Comparison of ENCODE assay signal across 1 cellular context in the genomic region with DNA sequence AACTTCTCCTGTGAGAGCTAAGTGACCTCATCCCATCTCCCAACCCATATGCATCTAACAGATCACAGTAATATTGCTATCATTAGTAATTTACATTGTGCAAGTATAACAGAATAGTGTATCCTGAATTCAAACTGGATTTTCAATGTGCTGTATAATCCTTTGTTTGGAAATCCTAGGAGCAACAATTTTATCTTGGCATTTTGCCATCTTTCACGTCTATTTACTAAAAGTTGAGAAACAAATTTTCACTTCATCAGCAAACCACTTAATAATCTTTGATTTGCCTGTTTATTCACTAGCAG.
TF ChIP-seq lines count a peak whose summit lies in the region.

No MANE protein-coding gene starts in this region.

TF ChIP-seq in K562, 482 proteins besides CTCF, POLR2A, EP300 and RAD21 (continued from another document):
- TF ChIP-seq, protein P1, sequence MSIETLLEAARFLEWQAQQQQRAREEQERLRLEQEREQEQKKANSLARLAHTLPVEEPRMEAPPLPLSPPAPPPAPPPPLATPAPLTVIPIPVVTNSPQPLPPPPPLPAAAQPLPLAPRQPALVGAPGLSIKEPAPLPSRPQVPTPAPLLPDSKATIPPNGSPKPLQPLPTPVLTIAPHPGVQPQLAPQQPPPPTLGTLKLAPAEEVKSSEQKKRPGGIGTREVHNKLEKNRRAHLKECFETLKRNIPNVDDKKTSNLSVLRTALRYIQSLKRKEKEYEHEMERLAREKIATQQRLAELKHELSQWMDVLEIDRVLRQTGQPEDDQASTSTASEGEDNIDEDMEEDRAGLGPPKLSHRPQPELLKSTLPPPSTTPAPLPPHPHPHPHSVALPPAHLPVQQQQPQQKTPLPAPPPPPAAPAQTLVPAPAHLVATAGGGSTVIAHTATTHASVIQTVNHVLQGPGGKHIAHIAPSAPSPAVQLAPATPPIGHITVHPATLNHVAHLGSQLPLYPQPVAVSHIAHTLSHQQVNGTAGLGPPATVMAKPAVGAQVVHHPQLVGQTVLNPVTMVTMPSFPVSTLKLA (conservative IDR thresholded peaks at IDR 0.05): 0 out of 4 replicates have a peak, but pooled peaks of 1 of the 2 experiments have one; percentile 7
- TF ChIP-seq ZNF347 (CRISPR knock-in tag; IDR thresholded peaks at IDR 0.05; ENCODE audit: low read depth): no peak
- TF ChIP-seq NFIX (CRISPR knock-in tag; IDR thresholded peaks at IDR 0.05; ENCODE audit: low read depth): peak; percentile 86
- no peak for TF ChIP-seq MTA3 (IDR thresholded peaks at IDR 0.05; ENCODE audit: borderline replicate concordance)
- no peak for TF ChIP-seq ARHGAP35 (IDR thresholded peaks at IDR 0.05; ENCODE audit: partially characterized antibody)
- TF ChIP-seq NFYB (IDR thresholded peaks at IDR 0.05; ENCODE audit: extremely low read depth, insufficient read length): no peak
- TF ChIP-seq KLF10 (CRISPR knock-in tag; IDR thresholded peaks at IDR 0.05): no peak
- TF ChIP-seq NFIC (IDR thresholded peaks at IDR 0.05): peak; percentile 97
- no peak for TF ChIP-seq THRAP3 (IDR thresholded peaks at IDR 0.05; ENCODE audit: borderline replicate concordance)
- no peak for TF ChIP-seq HDGF (IDR thresholded peaks at IDR 0.05)
- TF ChIP-seq SOX6 (IDR thresholded peaks at IDR 0.05): no peak
- TF ChIP-seq, protein P2, sequence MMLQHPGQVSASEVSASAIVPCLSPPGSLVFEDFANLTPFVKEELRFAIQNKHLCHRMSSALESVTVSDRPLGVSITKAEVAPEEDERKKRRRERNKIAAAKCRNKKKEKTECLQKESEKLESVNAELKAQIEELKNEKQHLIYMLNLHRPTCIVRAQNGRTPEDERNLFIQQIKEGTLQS (IDR thresholded peaks at IDR 0.05): 0 out of 2 replicates have a peak, but pooled peaks have one; percentile 6
- TF ChIP-seq, protein P2 (CRISPR knock-in tag; conservative IDR thresholded peaks at IDR 0.05): no peak
- TF ChIP-seq, protein P3, sequence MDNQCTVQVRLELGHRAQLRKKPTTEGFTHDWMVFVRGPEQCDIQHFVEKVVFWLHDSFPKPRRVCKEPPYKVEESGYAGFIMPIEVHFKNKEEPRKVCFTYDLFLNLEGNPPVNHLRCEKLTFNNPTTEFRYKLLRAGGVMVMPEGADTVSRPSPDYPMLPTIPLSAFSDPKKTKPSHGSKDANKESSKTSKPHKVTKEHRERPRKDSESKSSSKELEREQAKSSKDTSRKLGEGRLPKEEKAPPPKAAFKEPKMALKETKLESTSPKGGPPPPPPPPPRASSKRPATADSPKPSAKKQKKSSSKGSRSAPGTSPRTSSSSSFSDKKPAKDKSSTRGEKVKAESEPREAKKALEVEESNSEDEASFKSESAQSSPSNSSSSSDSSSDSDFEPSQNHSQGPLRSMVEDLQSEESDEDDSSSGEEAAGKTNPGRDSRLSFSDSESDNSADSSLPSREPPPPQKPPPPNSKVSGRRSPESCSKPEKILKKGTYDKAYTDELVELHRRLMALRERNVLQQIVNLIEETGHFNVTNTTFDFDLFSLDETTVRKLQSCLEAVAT (IDR thresholded peaks at IDR 0.05): peak in 1 of 2 experiments; percentile 2; a peak in 1 of 4 replicates
- TF ChIP-seq CHD4 (IDR thresholded peaks at IDR 0.05; ENCODE audit: insufficient read depth, insufficient replicate concordance, low read depth, low read length, poor library complexity, severe bottlenecking): no peak
- no peak for TF ChIP-seq MCM5 (IDR thresholded peaks at IDR 0.05; ENCODE audit: low read depth)
- TF ChIP-seq SIN3B (IDR thresholded peaks at IDR 0.05; ENCODE audit: low read depth): no peak
- TF ChIP-seq ADNP (tag; IDR thresholded peaks at IDR 0.05): no peak
